Comparison of ENCODE assay signal across 17 cellular contexts in the genomic region with DNA sequence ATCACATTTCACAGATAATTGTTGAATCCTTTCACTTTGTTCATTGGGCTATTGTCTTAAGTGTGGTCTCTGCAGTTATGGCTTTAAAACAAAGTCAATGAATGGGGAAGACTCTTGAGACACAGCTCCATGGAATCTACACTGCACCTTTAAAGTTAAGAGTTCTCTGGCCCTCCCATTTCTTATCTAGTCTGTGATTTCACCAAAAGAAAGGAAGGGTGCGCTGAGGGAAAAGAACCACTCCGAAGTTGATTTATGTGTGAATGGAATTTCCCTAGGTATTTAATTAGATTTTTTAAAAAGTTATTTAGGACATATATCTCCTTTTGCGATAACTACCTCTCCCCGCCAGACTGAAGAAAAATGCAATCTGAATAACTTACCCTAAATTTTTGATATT. TPM values are rescaled to one million over a fixed set of nuclear protein-coding genes. Genes with fewer than 3 reads are reported as not detected.
DNase-seq lines count a peak whose midpoint lies in the region; ATAC-seq and TF ChIP-seq lines count a peak whose summit lies in the region.
"Had no signal": no experiment of that assay in that cellular context is flagged by ENCODE, and none has a peak within 500 bp of the region (broad histone marks: within the 10 kb centered on the region; RNA-seq: fewer than 3 reads in every experiment).

No MANE protein-coding gene starts in this region.

- H3K4me1 Mint-ChIP-seq in CD8-positive, alpha-beta T cell (ENCODE audit: low read depth) = peaks cover 24% of the 10 kb centered on the region
- H3K4me1 Mint-ChIP-seq in endothelial cell (ENCODE audit: unreplicated experiment) = peaks cover 60% of the 10 kb centered on the region

- H3K4me2 ChIP-seq in Loucy (ENCODE audit: low read depth, low read length, poor library complexity, severe bottlenecking) = peak overlapping the region; percentile 95

- H2AFZ ChIP-seq in Loucy (ENCODE audit: low read length) (no peak overlapping the region), neuron (ENCODE audit: low read depth, low read length) (no peak overlapping the region)

- peaks cover 15% of the 10 kb centered on the region for H3K4me1 ChIP-seq in CD8-positive, alpha-beta T cell (ENCODE audit: insufficient read depth, low read length)
- H3K4me1 ChIP-seq in Loucy (ENCODE audit: insufficient read depth, low read length, poor library complexity, severe bottlenecking) = peaks cover 42% of the 10 kb centered on the region
- peaks cover 35% of the 10 kb centered on the region for H3K4me1 ChIP-seq in neuron (ENCODE audit: insufficient read depth, low read length)
- H3K4me1 ChIP-seq: prostate gland had no signal

- H4K20me1 ChIP-seq in Loucy (ENCODE audit: insufficient read depth, low read length, poor library complexity, severe bottlenecking) = peaks cover 21% of the 10 kb centered on the region

- H3K9me2 ChIP-seq in Loucy (replicated peaks; ENCODE audit: low read depth, low read length) = no peaks in the 10 kb centered on the region

- no peaks in the 10 kb centered on the region for H3K9me3 ChIP-seq in CD8-positive, alpha-beta T cell (ENCODE audit: low read length)
- no peaks in the 10 kb centered on the region for H3K9me3 ChIP-seq in Loucy (ENCODE audit: insufficient read depth, low read depth, low read length)
- H3K9me3 ChIP-seq in neuron (ENCODE audit: low read length) = no peaks in the 10 kb centered on the region
- H3K9me3 ChIP-seq: gastroesophageal sphincter, prostate gland had no signal

- H3K27ac ChIP-seq in CD8-positive, alpha-beta T cell (ENCODE audit: low read depth, low read length) = no peak overlapping the region
- H3K27ac ChIP-seq: prostate gland had no signal

- no peak for DNase-seq in CD8-positive, alpha-beta T cell
- no peak for DNase-seq in endothelial cell (ENCODE audit: low spot score)
- DNase-seq in H7 = no peak
- no peak for DNase-seq in NOMO-1 treated with dmso at 0.1 percent for 144 hours (lab: John Stamatoyannopoulos, UW; ENCODE audit: unreplicated experiment)
- DNase-seq: activated CD4-positive, alpha-beta T cell treated with anti-CD3 and anti-CD28 coated beads for 48 hours; activated effector memory CD4-positive, alpha-beta T cell treated with anti-CD3 and anti-CD28 coated beads, Interleukin-2, amount 50 U/mL, for 16 hours; DND-41; NCI-H1092 treated with DMSO at 0.1 percent for 48 hours; stimulated activated CD4-positive, alpha-beta T cell treated with anti-CD3 and anti-CD28 coated beads, Interleukin-4, amount 100 ng/mL, for 24 hours; SW 1271 had no signal

- H3K27ac Mint-ChIP-seq in CD8-positive, alpha-beta T cell = no peak overlapping the region
- H3K27ac Mint-ChIP-seq in endothelial cell (ENCODE audit: unreplicated experiment) = no peak overlapping the region
- H3K27ac Mint-ChIP-seq: stimulated activated naive CD8-positive, alpha-beta T cell treated with anti-CD3 and anti-CD28 coated beads, Interleukin-15, Interleukin-2, amounts not matched to agents 100 ng/mL and 50 ng/mL, for 24 hours had no signal

- POLR2A ChIA-PET in CD8-positive, alpha-beta T cell (lab: Charles Lee) = no interaction called here

- no peak for ATAC-seq in CD8-positive, alpha-beta T cell
- no peak for ATAC-seq in GM21528 (IDR thresholded peaks at IDR 0.05; ENCODE audit: low FRiP score, unreplicated experiment)
- ATAC-seq: gastroesophageal sphincter, left lobe of liver had no signal

- H3K9me3 Mint-ChIP-seq in CD8-positive, alpha-beta T cell = no peaks in the 10 kb centered on the region
- H3K9me3 Mint-ChIP-seq in endothelial cell (ENCODE audit: unreplicated experiment) = no peaks in the 10 kb centered on the region
- H3K9me3 Mint-ChIP-seq: stimulated activated naive CD8-positive, alpha-beta T cell treated with anti-CD3 and anti-CD28 coated beads, Interleukin-15, Interleukin-2, amounts not matched to agents 100 ng/mL and 50 ng/mL, for 24 hours had no signal

- intact Hi-C loops in CD8-positive, alpha-beta T cell (cut with DNase I, micrococcal nuclease) = no loop called here

- peaks cover 79% of the 10 kb centered on the region for H3K79me2 ChIP-seq in Loucy (ENCODE audit: insufficient read depth, low read length)

- peak overlapping the region; percentile 88 for H3K9ac ChIP-seq in Loucy (ENCODE audit: low read depth, low read length, poor library complexity, severe bottlenecking)

- peak overlapping the region; percentile 37 for H3K4me3 Mint-ChIP-seq in CD8-positive, alpha-beta T cell
- H3K4me3 Mint-ChIP-seq in endothelial cell (ENCODE audit: unreplicated experiment) = peak overlapping the region; percentile 29

- peaks cover 2% of the 10 kb centered on the region for H3K36me3 Mint-ChIP-seq in CD8-positive, alpha-beta T cell
- peaks cover 18% of the 10 kb centered on the region for H3K36me3 Mint-ChIP-seq in endothelial cell (ENCODE audit: low read depth, unreplicated experiment)

- H3K36me3 ChIP-seq in CD8-positive, alpha-beta T cell (ENCODE audit: insufficient read depth, low read length) = no peaks in the 10 kb centered on the region
- H3K36me3 ChIP-seq in Loucy (ENCODE audit: insufficient read depth, low read length) (no peaks in the 10 kb centered on the region), neuron (ENCODE audit: insufficient read depth, low read length) (peaks cover 10% of the 10 kb centered on the region), H7 (replicated peaks; ENCODE audit: control insufficient read depth, insufficient read depth, low read length) (no peaks in the 10 kb centered on the region)
- H3K36me3 ChIP-seq: gastroesophageal sphincter, prostate gland had no signal

- no peak overlapping the region for H3K4me3 ChIP-seq in CD8-positive, alpha-beta T cell (ENCODE audit: low read depth, low read length)
- peak overlapping the region; percentile 88 for H3K4me3 ChIP-seq in Loucy (ENCODE audit: low read length, poor library complexity, severe bottlenecking)
- H3K4me3 ChIP-seq in neuron (ENCODE audit: low read length) = peak overlapping the region; percentile 94
- H3K4me3 ChIP-seq in H7 (ENCODE audit: insufficient read depth, low read depth, low read length) = no peak overlapping the region
- H3K4me3 ChIP-seq: prostate gland had no signal

- no peaks in the 10 kb centered on the region for H3K27me3 ChIP-seq in CD8-positive, alpha-beta T cell (ENCODE audit: insufficient read depth, low read length)
- H3K27me3 ChIP-seq in Loucy (ENCODE audit: insufficient read depth, low read length, poor library complexity, severe bottlenecking) = no peaks in the 10 kb centered on the region
- no peaks in the 10 kb centered on the region for H3K27me3 ChIP-seq in neuron (ENCODE audit: insufficient read depth, low read length)
- peaks cover 12% of the 10 kb centered on the region for H3K27me3 ChIP-seq in H7 (ENCODE audit: control insufficient read depth, insufficient read depth, low read length)
- H3K27me3 ChIP-seq: gastroesophageal sphincter had no signal

- CTCF ChIA-PET in CD8-positive, alpha-beta T cell (lab: Charles Lee) = interaction anchor here (0.7 to 2.4 kb wide), 3 partner anchors 8 to 624 kb away, joined by 3 to 8 read pairs (median 3); no protein-coding TSS in a partner anchor

- TF ChIP-seq CTCF in CD8-positive, alpha-beta T cell (IDR thresholded peaks at IDR 0.05) = no peak
- TF ChIP-seq CTCF in Loucy (conservative IDR thresholded peaks at IDR 0.05; ENCODE audit: low read length) (no peak), endothelial cell (IDR thresholded peaks at IDR 0.05; ENCODE audit: unreplicated experiment) (no peak)

- no peaks in the 10 kb centered on the region for H3F3A ChIP-seq in Loucy (ENCODE audit: low read depth)

- H3K27me3 Mint-ChIP-seq in CD8-positive, alpha-beta T cell (ENCODE audit: low read depth) = no peaks in the 10 kb centered on the region
- H3K27me3 Mint-ChIP-seq in endothelial cell (ENCODE audit: unreplicated experiment) = peaks cover 8% of the 10 kb centered on the region

RNA-seq across cellular contexts. Expression of gene SEPTIN11, which starts 2.5 kb away (rescaled TPM):
- 10 to 100 TPM; 12.3 to 13.1 TPM for total RNA-seq in CD8-positive, alpha-beta T cell
- total RNA-seq in endothelial cell (ENCODE audit: unreplicated experiment) = 331 TPM
- 63.1 and 64.7 TPM in 2 replicates for total RNA-seq in H7 (2014; rRNA removed; shearing (Covaris generic))

RNA-seq across cellular contexts. Expression of gene SOWAHB, which starts 54.1 kb away (rescaled TPM):
- total RNA-seq in CD8-positive, alpha-beta T cell = not detected
- total RNA-seq in endothelial cell (ENCODE audit: unreplicated experiment) = 5.0 TPM
- total RNA-seq in H7 (2014; rRNA removed; shearing (Covaris generic)) = 0.10 and 0.41 TPM in 2 replicates

Comparison
In these comparisons a context has a peak if more than half of its experiments do, and no peak if none do; other contexts are left out.
1. H3K4me3 ChIP-seq: peak in Loucy (single experiment) and neuron (single experiment); none in CD8-positive, alpha-beta T cell (single experiment) and H7 (single experiment).